In the genomic region with DNA sequence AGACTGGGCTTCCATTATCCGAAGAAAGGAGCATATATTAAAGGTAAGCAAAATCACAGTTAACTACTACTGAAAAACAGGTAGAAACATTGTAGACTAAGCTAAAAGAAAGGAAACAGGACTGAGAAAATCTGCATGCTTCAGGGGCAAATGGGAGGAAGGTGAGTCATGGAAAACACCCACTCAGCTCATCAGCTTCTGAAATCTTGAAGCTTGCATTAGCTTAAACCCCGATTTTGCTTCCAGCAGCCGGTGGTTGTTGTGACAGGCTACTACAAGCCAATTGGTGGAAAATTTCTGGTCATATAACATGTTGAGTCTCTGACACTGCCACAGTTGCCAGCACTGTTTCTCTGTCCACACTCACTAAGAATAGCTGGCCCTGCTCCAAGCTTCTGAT, we compare ENCODE assay signal across 22 cellular contexts.
"Had no signal": no experiment of that assay in that cellular context is flagged by ENCODE, and none has a peak within 500 bp of the region (broad histone marks: within the 10 kb centered on the region; RNA-seq: fewer than 3 reads in every experiment).

No MANE protein-coding gene starts in this region.

- H3K27me3 ChIP-seq: ovary, thyroid gland had no signal

- DNase-seq: activated CD4-positive, alpha-beta memory T cell treated with anti-CD3 and anti-CD28 coated beads for 36 hours; activated CD4-positive, alpha-beta T cell treated with anti-CD3 and anti-CD28 coated beads for 1 hour; activated CD8-positive, alpha-beta memory T cell treated with anti-CD3 and anti-CD28 coated beads, Interleukin-2, amount 10 ng/mL, durations not matched to agents 7 days and 5 days; activated effector memory CD4-positive, alpha-beta T cell treated with anti-CD3 and anti-CD28 coated beads, Interleukin-2, amount 50 U/mL, for 16 hours; activated naive CD4-positive, alpha-beta T cell treated with anti-CD3 and anti-CD28 coated beads, Interleukin-2, amount 10 ng/mL, durations not matched to agents 7 days and 5 days; activated T-cell treated with anti-CD3 and anti-CD28 coated beads for 4 hours; amygdala; dorsolateral prefrontal cortex; foreskin melanocyte; left ventricle myocardium superior; ovary; right cardiac atrium; T-helper 1 cell; thyroid gland; upper lobe of right lung had no signal

- H3K36me3 ChIP-seq: ovary, prostate gland, thyroid gland, upper lobe of right lung had no signal

- H3K9me3 ChIP-seq: ovary, prostate gland, thyroid gland, upper lobe of right lung had no signal

- H3K4me1 ChIP-seq: prostate gland, thyroid gland, upper lobe of right lung had no signal

- H3K4me3 ChIP-seq: dorsolateral prefrontal cortex, hepatocyte, ovary, prostate gland, thyroid gland, upper lobe of right lung had no signal

- H3K27ac ChIP-seq: dorsolateral prefrontal cortex, epithelial cell of prostate, hepatocyte, ovary, prostate gland, thyroid gland, upper lobe of right lung had no signal

- FAIRE-seq: colon, islet of Langerhans, TTC549 had no signal

- ATAC-seq: activated CD8-positive, alpha-beta memory T cell treated with anti-CD3 and anti-CD28 coated beads, Interleukin-2, amount 10 ng/mL, durations not matched to agents 7 days and 5 days; left ventricle myocardium superior; natural killer cell treated with Interleukin-12 subunit alpha and Interleukin-12 subunit beta and Interleukin-15 and Interleukin-18, amount 100 ng/mL, for 72 hours; right cardiac atrium; upper lobe of right lung had no signal
